ENCODE assay signal across 26 cellular contexts in genomic region chr6:13494137-13494536, GRCh38. TPM values are rescaled to one million over a fixed set of nuclear protein-coding genes. Genes with fewer than 3 reads are reported as not detected.
DNase-seq lines count a peak whose midpoint lies in the region; ATAC-seq, FAIRE-seq and TF ChIP-seq lines count a peak whose summit lies in the region.
"Had no signal": no experiment of that assay in that cellular context is flagged by ENCODE, and none has a peak within 500 bp of the region (broad histone marks: within the 10 kb centered on the region; RNA-seq: fewer than 3 reads in every experiment).

No MANE protein-coding gene starts in this region.

- H3K18ac ChIP-seq in mesenchymal stem cell (ENCODE audit: low read depth in 1 of 2, low read length in 2 of 2) = peak overlapping the region in 1 of 2 experiments; percentile 7

- H3K4me1 Mint-ChIP-seq in astrocyte (ENCODE audit: low read depth, unreplicated experiment) = peaks cover 14% of the 10 kb centered on the region

- H2BK5ac ChIP-seq in mesenchymal stem cell (ENCODE audit: low read depth, low read length, poor library complexity, severe bottlenecking) = no peak overlapping the region

- H2BK120ac ChIP-seq in mesenchymal stem cell (ENCODE audit: low read depth, low read length) = no peak overlapping the region

- H2BK15ac ChIP-seq in mesenchymal stem cell (ENCODE audit: low read depth, poor library complexity, severe bottlenecking) = no peak overlapping the region

- ATAC-seq in heart left ventricle (no peak), Right ventricle myocardium inferior (no peak), HG03135 (IDR thresholded peaks at IDR 0.05; ENCODE audit: unreplicated experiment) (no peak)
- ATAC-seq: CD8-positive, alpha-beta T cell had no signal

- H3K4me1 ChIP-seq in heart left ventricle = peaks cover 0 to 27% (median 11%) of the 10 kb centered on the region in 12 donors
- no peaks in the 10 kb centered on the region for H3K4me1 ChIP-seq in astrocyte (ENCODE audit: insufficient read depth, low read length)
- H3K4me1 ChIP-seq in mesenchymal stem cell (ENCODE audit: control insufficient read depth, insufficient read depth, low read depth, low read length) = no peaks in the 10 kb centered on the region
- H3K4me1 ChIP-seq: SJCRH30 had no signal

- H2AFZ ChIP-seq in astrocyte (ENCODE audit: low read depth, low read length) (no peak overlapping the region), mesenchymal stem cell (ENCODE audit: low read depth, low read length) (no peak overlapping the region)

- H3K36me3 Mint-ChIP-seq in astrocyte (ENCODE audit: low read depth, unreplicated experiment) = no peaks in the 10 kb centered on the region
- H3K36me3 Mint-ChIP-seq: CD8-positive, alpha-beta T cell had no signal

- no peak overlapping the region for H3K9ac ChIP-seq in astrocyte (ENCODE audit: low read length)
- no peak overlapping the region for H3K9ac ChIP-seq in mesenchymal stem cell (ENCODE audit: low read length)

- 45 to 76% (median 55%) methylated on average over 2 to 3 of the region's 3 CpGs for WGBS in heart left ventricle, 4 donors
- 71% methylated on average over 1 of the region's 3 CpGs for WGBS in mesenchymal stem cell

- H3K9me3 ChIP-seq in heart left ventricle (no peaks in the 10 kb centered on the region), astrocyte (ENCODE audit: insufficient read depth, low read depth, low read length) (no peaks in the 10 kb centered on the region), mesenchymal stem cell (ENCODE audit: control insufficient read depth, low read length) (no peaks in the 10 kb centered on the region)
- H3K9me3 ChIP-seq: SJCRH30 had no signal

- H3K4me3 Mint-ChIP-seq in astrocyte (ENCODE audit: unreplicated experiment) = no peak overlapping the region
- H3K4me3 Mint-ChIP-seq: CD8-positive, alpha-beta T cell had no signal

- H3K27ac ChIP-seq in heart left ventricle = peak overlapping the region in 7 of 12 donors; percentile 53 to 76 (median 69)
- no peak overlapping the region for H3K27ac ChIP-seq in astrocyte (ENCODE audit: low read depth, low read length)
- no peak overlapping the region for H3K27ac ChIP-seq in mesenchymal stem cell (ENCODE audit: low read length, poor library complexity, severe bottlenecking)
- H3K27ac ChIP-seq: RWPE1, SJCRH30 had no signal

- intact Hi-C loops in heart left ventricle (cut with DNase I) = loop anchor here in 1 of 10 donors (5.0 kb wide), 1 partner anchor 43 kb away; no protein-coding TSS in a partner anchor
- intact Hi-C loops in Right ventricle myocardium inferior (cut with DNase I) = no loop called here

- H3K9me3 Mint-ChIP-seq in astrocyte (ENCODE audit: unreplicated experiment) = peaks cover 2% of the 10 kb centered on the region
- H3K9me3 Mint-ChIP-seq: CD8-positive, alpha-beta T cell had no signal

- H3K79me2 ChIP-seq in astrocyte (ENCODE audit: insufficient read depth, low read length) = no peaks in the 10 kb centered on the region

- no peak for TF ChIP-seq CTCF in heart left ventricle (IDR thresholded peaks at IDR 0.05)
- TF ChIP-seq CTCF in astrocyte (IDR thresholded peaks at IDR 0.05; ENCODE audit: insufficient read depth, low read depth, low read length) = no peak

- H3K36me3 ChIP-seq in heart left ventricle (no peaks in the 10 kb centered on the region), astrocyte (ENCODE audit: insufficient read depth, low read length) (no peaks in the 10 kb centered on the region), mesenchymal stem cell (ENCODE audit: control insufficient read depth in 1 of 2, insufficient read depth in 2 of 2, low read depth in 1 of 2, low read length in 2 of 2) (no peaks in the 10 kb centered on the region)
- H3K36me3 ChIP-seq: SJCRH30 had no signal

- no peak overlapping the region for H3K23ac ChIP-seq in mesenchymal stem cell (ENCODE audit: low read length in 2 of 2)

- no peak overlapping the region for H4K91ac ChIP-seq in mesenchymal stem cell (ENCODE audit: low read length)

- H3K4me3 ChIP-seq in heart left ventricle = no peak overlapping the region
- H3K4me3 ChIP-seq in astrocyte (ENCODE audit: insufficient read depth, low read depth, low read length) = no peak overlapping the region
- no peak overlapping the region for H3K4me3 ChIP-seq in mesenchymal stem cell (ENCODE audit: insufficient read depth in 1 of 2, low read depth in 1 of 2, low read length in 2 of 2)
- H3K4me3 ChIP-seq: SJCRH30 had no signal

- no peaks in the 10 kb centered on the region for H3K27me3 ChIP-seq in heart left ventricle
- H3K27me3 ChIP-seq in astrocyte (ENCODE audit: insufficient read depth, low read length) = no peaks in the 10 kb centered on the region
- H3K27me3 ChIP-seq in mesenchymal stem cell (ENCODE audit: control insufficient read depth in 1 of 2, insufficient read depth in 1 of 2, low read length in 2 of 2) = no peaks in the 10 kb centered on the region
- H3K27me3 ChIP-seq: SJCRH30 had no signal

- H4K20me1 ChIP-seq in astrocyte (ENCODE audit: insufficient read depth, low read length) = no peaks in the 10 kb centered on the region

- H3K27ac Mint-ChIP-seq in astrocyte (ENCODE audit: unreplicated experiment) = peak overlapping the region; percentile 1
- H3K27ac Mint-ChIP-seq: CD8-positive, alpha-beta T cell had no signal

- H2AK5ac ChIP-seq in mesenchymal stem cell (ENCODE audit: low read length, severe bottlenecking) = no peak overlapping the region

- no peaks in the 10 kb centered on the region for H3K79me1 ChIP-seq in mesenchymal stem cell (replicated peaks; ENCODE audit: low read length, poor library complexity, severe bottlenecking)

- H4K8ac ChIP-seq in mesenchymal stem cell (ENCODE audit: low read length) = no peak overlapping the region

- H2BK12ac ChIP-seq in mesenchymal stem cell (ENCODE audit: low read length in 2 of 2) = peak overlapping the region in 1 of 2 experiments; percentile 21

- H3K4ac ChIP-seq in mesenchymal stem cell (ENCODE audit: low read depth in 1 of 2, low read length in 2 of 2) = no peak overlapping the region

- H3K4me2 ChIP-seq in astrocyte (ENCODE audit: low read length) = no peak overlapping the region
- H3K4me2 ChIP-seq in mesenchymal stem cell (ENCODE audit: low read length, poor library complexity, severe bottlenecking) = no peak overlapping the region

- no peak for DNase-seq in heart left ventricle
- DNase-seq in Right ventricle myocardium inferior (ENCODE audit: missing footprints) = no peak
- peak; percentile 57 for DNase-seq in EH (ENCODE audit: low read depth)
- no peak for DNase-seq in astrocyte (ENCODE audit: low read depth)
- DNase-seq in mesenchymal stem cell = peak; percentile 28
- no peak for DNase-seq in NCI-H1417 (lab: John Stamatoyannopoulos, UW)
- DNase-seq: 8988T; AML-193; C1 segment of cervical spinal cord; CD8-positive, alpha-beta T cell; DND-41; GDM1; GOT3; KBM-7; MM.1S; NCI-H1048; NCI-H1436 treated with DMSO at 0.1 percent for 48 hours; NCI-H2029; NCI-H226; NCI-H524; NCI-H774; NK-92 treated with Interleukin-12 subunit alpha and Interleukin-12 subunit beta, amount 100 ng/mL, for 24 hours; SJCRH30 had no signal

- H3K27me3 Mint-ChIP-seq in astrocyte (ENCODE audit: low read depth, unreplicated experiment) = no peaks in the 10 kb centered on the region

- FAIRE-seq in astrocyte (lab: Jason Lieb, UNC) = no peak
- FAIRE-seq: GM18507 had no signal

- H3K14ac ChIP-seq in mesenchymal stem cell (ENCODE audit: low read length in 2 of 2) = no peak overlapping the region

- TF ChIP-seq POLR2A in heart left ventricle (IDR thresholded peaks at IDR 0.05) = no peak

RNA-seq across cellular contexts. Expression of gene GFOD1, which starts 6.7 kb away (rescaled TPM):
- total RNA-seq in heart left ventricle (10 to 100 TPM; 25.0 to 65.8 (median 41.9) TPM), Right ventricle myocardium inferior (38.8 TPM), astrocyte (9.6 and 10.8 TPM in 2 replicates)
- polyA plus RNA-seq in heart left ventricle = 10 to 100 TPM; 16.2 to 41.5 TPM
- polyA plus RNA-seq in mesenchymal stem cell (2013, experiment 1 of 2) = 2.3 TPM
- polyA plus RNA-seq in mesenchymal stem cell (2013, experiment 2 of 2) = 2.2 TPM

Comparison
In these comparisons a context has a peak if more than half of its experiments do, and no peak if none do; other contexts are left out.
1. DNase-seq: peak in EH (single experiment) and mesenchymal stem cell (single experiment); none in heart left ventricle (0 of 5), Right ventricle myocardium inferior (single experiment), astrocyte (single experiment) and NCI-H1417 (0 of 3).
2. H3K27ac ChIP-seq: peak in heart left ventricle (7 of 12); none in astrocyte (single experiment) and mesenchymal stem cell (single experiment).